18 cellular contexts compared by ENCODE assay signal in the genomic region with DNA sequence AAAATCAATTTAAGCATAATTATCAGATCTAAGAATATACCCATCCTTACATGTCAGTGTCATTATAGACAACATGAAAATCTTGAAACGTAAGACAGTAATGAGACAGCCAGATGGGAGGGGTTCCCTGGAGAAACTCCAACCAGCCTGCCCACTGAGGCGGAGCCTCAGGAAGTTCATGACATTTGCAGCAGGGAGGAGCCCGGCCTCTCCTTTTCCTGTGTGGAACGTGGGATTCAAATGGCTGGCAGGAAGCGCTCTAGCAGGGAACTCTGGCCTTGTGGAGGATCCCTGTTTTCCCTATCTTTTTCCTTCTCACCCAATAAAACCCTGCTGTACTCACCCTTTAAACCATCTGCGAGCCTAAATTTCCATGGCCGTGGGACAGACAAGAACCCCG.
DNase-seq lines count a peak whose midpoint lies in the region; ATAC-seq and TF ChIP-seq lines count a peak whose summit lies in the region.
"Had no signal": no experiment of that assay in that cellular context is flagged by ENCODE, and none has a peak within 500 bp of the region (broad histone marks: within the 10 kb centered on the region; RNA-seq: fewer than 3 reads in every experiment).

No MANE protein-coding gene starts in this region.

- no peaks in the 10 kb centered on the region for H3K79me2 ChIP-seq in mesendoderm (ENCODE audit: control insufficient read depth, insufficient read depth, low read length)

- H3K27ac ChIP-seq in mesendoderm (ENCODE audit: low read depth, low read length) = no peak overlapping the region
- H3K27ac ChIP-seq: epithelial cell of prostate, upper lobe of left lung had no signal

- H3K56ac ChIP-seq in mesendoderm (ENCODE audit: low read length) = no peak overlapping the region

- H2BK5ac ChIP-seq in mesendoderm (ENCODE audit: low read length) = no peak overlapping the region

- H2BK120ac ChIP-seq in mesendoderm (ENCODE audit: low read depth, low read length) = no peak overlapping the region

- no peak overlapping the region for H2AK5ac ChIP-seq in mesendoderm (ENCODE audit: low read length)

- no peak for ATAC-seq in GM19452 (IDR thresholded peaks at IDR 0.05; ENCODE audit: unreplicated experiment)
- ATAC-seq: natural killer cell treated with Interleukin-12 subunit alpha and Interleukin-12 subunit beta and Interleukin-15 and Interleukin-18, amount 100 ng/mL, for 72 hours; T-cell had no signal

- H3K4me3 ChIP-seq in AG10803 (ENCODE audit: low read length) = no peak overlapping the region
- no peak overlapping the region for H3K4me3 ChIP-seq in fibroblast of villous mesenchyme (ENCODE audit: low read depth, low read length)
- H3K4me3 ChIP-seq in mesendoderm (ENCODE audit: low read length) = no peak overlapping the region
- H3K4me3 ChIP-seq: upper lobe of left lung had no signal

- H4K8ac ChIP-seq in mesendoderm (ENCODE audit: low read depth, low read length) = no peak overlapping the region

- H3K4me2 ChIP-seq in mesendoderm (ENCODE audit: low read length) = no peak overlapping the region

- H3K4me1 ChIP-seq in mesendoderm (ENCODE audit: control insufficient read depth, low read depth, low read length) = no peaks in the 10 kb centered on the region
- H3K4me1 ChIP-seq: upper lobe of left lung had no signal

- DNase-seq in AG10803 (ENCODE audit: low read depth) (peak; percentile 38), NCI-H69 (lab: John Stamatoyannopoulos, UW) (peak; percentile 7), fibroblast of villous mesenchyme (ENCODE audit: low read depth) (peak; percentile 37), mesendoderm (peak; percentile 81), NCI-H1694 (lab: John Stamatoyannopoulos, UW) (no peak)
- no peak for DNase-seq in activated CD4-positive, CD25-positive, alpha-beta regulatory T cell treated with anti-CD3 and anti-CD28 coated beads, Interleukin-2, amount 50 U/mL, for 72 hours
- no peak for DNase-seq in stimulated activated CD4-positive, alpha-beta T cell treated with anti-CD3 and anti-CD28 coated beads, Interleukin-1b, Interleukin-23, amount 100 ng/mL, for 48 hours
- DNase-seq: activated CD4-positive, alpha-beta T cell treated with anti-CD3 and anti-CD28 coated beads, Interleukin-2, amount 50 U/mL, for 1 hour; activated gamma-delta T cell treated with Interleukin-2 at 50 U/mL for 16 hours; DND-41; KBM-7; kidney; NCI-H2029 treated with DMSO at 0.1 percent for 48 hours; T-cell had no signal

- H3K23ac ChIP-seq in mesendoderm (ENCODE audit: low read length) = no peak overlapping the region

- H3K27me3 ChIP-seq in mesendoderm (ENCODE audit: insufficient read depth, low read length, poor library complexity) = no peaks in the 10 kb centered on the region
- H3K27me3 ChIP-seq: upper lobe of left lung had no signal

- no peak for TF ChIP-seq CTCF in AG10803 (conservative IDR thresholded peaks at IDR 0.05; ENCODE audit: low read length)
- TF ChIP-seq CTCF in fibroblast of villous mesenchyme (IDR thresholded peaks at IDR 0.05; ENCODE audit: insufficient read depth, low read depth, low read length) = no peak

- H3K36me3 ChIP-seq in mesendoderm (ENCODE audit: control insufficient read depth, insufficient read depth, low read length) = no peaks in the 10 kb centered on the region
- H3K36me3 ChIP-seq: upper lobe of left lung had no signal

- WGBS in mesendoderm (ENCODE audit: extremely low coverage, insufficient coverage, low lambda C conversion rate) = no CpG with 5 or more reads among the region's 8 CpGs

- no peak overlapping the region for H4K5ac ChIP-seq in mesendoderm (ENCODE audit: low read length)

- no peak overlapping the region for H3K9ac ChIP-seq in mesendoderm (ENCODE audit: low read length)

- H3K4ac ChIP-seq in mesendoderm (ENCODE audit: low read depth, low read length) = no peak overlapping the region

- no peaks in the 10 kb centered on the region for H3K79me1 ChIP-seq in mesendoderm (ENCODE audit: low read length)

- H2BK15ac ChIP-seq in mesendoderm (replicated peaks; ENCODE audit: low read depth) = no peak overlapping the region

- no peak overlapping the region for H3K18ac ChIP-seq in mesendoderm (ENCODE audit: low read length)

Comparison
In these comparisons a context has a peak if more than half of its experiments do, and no peak if none do; other contexts are left out.
1. DNase-seq: peak in AG10803 (single experiment), NCI-H69 (single experiment), fibroblast of villous mesenchyme (single experiment) and mesendoderm (single experiment); none in activated CD4-positive, CD25-positive, alpha-beta regulatory T cell treated with anti-CD3 and anti-CD28 coated beads, Interleukin-2, amount 50 U/mL, for 72 hours (single experiment), stimulated activated CD4-positive, alpha-beta T cell treated with anti-CD3 and anti-CD28 coated beads, Interleukin-1b, Interleukin-23, amount 100 ng/mL, for 48 hours (single experiment) and NCI-H1694 (single experiment).